In the genomic region with DNA sequence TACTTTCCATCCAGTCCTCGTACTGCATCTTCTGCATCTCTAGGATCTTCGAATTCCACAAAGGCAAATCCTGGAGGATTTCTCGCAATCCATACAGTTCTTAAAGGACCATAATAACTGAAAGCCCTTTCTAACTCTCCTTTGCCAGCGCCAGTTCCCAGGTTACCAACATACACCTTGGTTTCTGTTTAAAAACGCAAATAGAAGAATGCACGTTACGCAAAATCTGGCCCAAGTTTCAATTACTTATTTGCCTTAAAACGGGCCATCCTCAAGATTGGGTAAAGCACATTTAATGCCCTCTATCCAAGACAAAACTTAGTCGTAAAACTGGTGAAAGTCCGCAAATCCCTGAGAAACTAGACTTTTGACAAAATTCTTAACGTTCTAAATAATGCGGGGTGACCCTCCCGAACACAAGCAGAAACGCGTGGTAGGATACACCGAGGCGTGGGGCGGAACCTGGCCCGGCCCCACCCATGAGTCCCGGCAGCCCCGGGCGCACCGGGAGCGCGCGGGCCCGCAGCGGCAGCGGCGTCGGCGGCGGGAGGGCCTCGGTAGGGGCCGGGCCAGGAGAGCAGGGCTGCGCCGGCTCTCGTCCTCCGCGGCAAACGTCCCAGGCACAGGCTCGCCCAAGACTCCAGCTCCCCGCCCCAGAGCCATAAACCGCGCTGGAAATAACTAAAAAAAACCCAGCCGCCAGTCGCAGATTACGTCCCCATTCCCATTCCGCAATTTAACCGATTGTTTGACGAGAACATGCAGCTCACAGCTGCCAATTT, we compare ENCODE assay signal across 8 cellular contexts. TPM values are rescaled to one million over a fixed set of nuclear protein-coding genes. Genes with fewer than 3 reads are reported as not detected.
DNase-seq lines count a peak whose midpoint lies in the region; ATAC-seq lines count a peak whose summit lies in the region.

No MANE protein-coding gene starts in this region.

- H3K18ac ChIP-seq in mesenchymal stem cell (ENCODE audit: low read depth in 1 of 2, low read length in 2 of 2), result peak overlapping the region; percentile 10 to 90

- H3K4me3 ChIP-seq in HUES48 (ENCODE audit: low read depth, low read length), result peak overlapping the region; percentile 89
- peak overlapping the region; percentile 72 for H3K4me3 ChIP-seq in ectodermal cell (ENCODE audit: insufficient read depth, low read depth, low read length)
- peak overlapping the region; percentile 88 to 100 for H3K4me3 ChIP-seq in mesenchymal stem cell (ENCODE audit: insufficient read depth in 1 of 2, low read depth in 1 of 2, low read length in 2 of 2)

- H3K4ac ChIP-seq in mesenchymal stem cell (ENCODE audit: low read depth in 1 of 2, low read length in 2 of 2), result peak overlapping the region in 1 of 2 experiments; percentile 77

- H3K4me1 ChIP-seq in HUES48 (ENCODE audit: control insufficient read depth, insufficient read depth, low read length) (peaks cover 26% of the 10 kb centered on the region), ectodermal cell (ENCODE audit: control insufficient read depth, insufficient read depth, low read length) (peaks cover 19% of the 10 kb centered on the region), mesenchymal stem cell (ENCODE audit: control insufficient read depth, insufficient read depth, low read depth, low read length) (peaks cover 8% of the 10 kb centered on the region)

- H3K9me3 ChIP-seq in HUES48 (ENCODE audit: control insufficient read depth, insufficient read depth, low read length), result no peaks in the 10 kb centered on the region
- H3K9me3 ChIP-seq in ectodermal cell (ENCODE audit: control insufficient read depth, low read length), result no peaks in the 10 kb centered on the region
- no peaks in the 10 kb centered on the region for H3K9me3 ChIP-seq in mesenchymal stem cell (ENCODE audit: control insufficient read depth, low read length)

- WGBS in ectodermal cell, 2 experiments, result 1% methylated on average over 51 of the region's 51 CpGs
- 1% methylated on average over 50 of the region's 51 CpGs for WGBS in mesenchymal stem cell

- peak overlapping the region; percentile 71 for H2BK5ac ChIP-seq in mesenchymal stem cell (ENCODE audit: low read depth, low read length, poor library complexity, severe bottlenecking)

- no peak overlapping the region for H3K14ac ChIP-seq in mesenchymal stem cell (ENCODE audit: low read length in 2 of 2)

- no peak overlapping the region for H2BK15ac ChIP-seq in mesenchymal stem cell (ENCODE audit: low read depth, poor library complexity, severe bottlenecking)

- DNase-seq in COLO829 (ENCODE audit: low spot score), result peak; percentile 36
- DNase-seq in activated CD4-positive, alpha-beta T cell treated with anti-CD3 and anti-CD28 coated beads for 48 hours, result peak; percentile 56
- DNase-seq in mesenchymal stem cell, result no peak
- peak; percentile 25 to 34 for DNase-seq in stimulated activated CD8-positive, alpha-beta memory T cell treated with anti-CD3 and anti-CD28 coated beads, Interleukin-15, amount 100 ng/mL, for 48 hours (ENCODE audit: low read depth in 2 of 2)
- no peak for DNase-seq in foreskin melanocyte

- H3K4me2 ChIP-seq in mesenchymal stem cell (ENCODE audit: low read length, poor library complexity, severe bottlenecking), result peak overlapping the region; percentile 57

- H3K27ac ChIP-seq in HUES48 (ENCODE audit: low read depth, low read length) (peak overlapping the region; percentile 97), ectodermal cell (ENCODE audit: insufficient read depth, low read depth, low read length, poor library complexity, severe bottlenecking) (peak overlapping the region; percentile 85), mesenchymal stem cell (ENCODE audit: low read length, poor library complexity, severe bottlenecking) (peak overlapping the region; percentile 81)

- no peak overlapping the region for H2BK12ac ChIP-seq in mesenchymal stem cell (ENCODE audit: low read length in 2 of 2)

- no peaks in the 10 kb centered on the region for H3K27me3 ChIP-seq in HUES48 (ENCODE audit: control insufficient read depth, insufficient read depth, low read length)
- H3K27me3 ChIP-seq in ectodermal cell (ENCODE audit: control insufficient read depth, insufficient read depth, low read length, poor library complexity, severe bottlenecking), result no peaks in the 10 kb centered on the region
- no peaks in the 10 kb centered on the region for H3K27me3 ChIP-seq in mesenchymal stem cell (ENCODE audit: control insufficient read depth in 1 of 2, insufficient read depth in 1 of 2, low read length in 2 of 2)

- H2AK5ac ChIP-seq in mesenchymal stem cell (ENCODE audit: low read length, severe bottlenecking), result no peak overlapping the region

- ATAC-seq in GM19463 (IDR thresholded peaks at IDR 0.05; ENCODE audit: unreplicated experiment), result peak; percentile 40

- H3K9ac ChIP-seq in HUES48 (ENCODE audit: low read depth, low read length) (peak overlapping the region; percentile 99), mesenchymal stem cell (ENCODE audit: low read length) (peak overlapping the region; percentile 100)

- peak overlapping the region; percentile 43 for H2BK120ac ChIP-seq in mesenchymal stem cell (ENCODE audit: low read depth, low read length)

- H3K36me3 ChIP-seq in HUES48 (ENCODE audit: control insufficient read depth, insufficient read depth, low read length) (peaks cover 48% of the 10 kb centered on the region), ectodermal cell (ENCODE audit: control insufficient read depth, insufficient read depth, low read length) (peaks cover 40% of the 10 kb centered on the region), mesenchymal stem cell (ENCODE audit: control insufficient read depth in 1 of 2, insufficient read depth in 2 of 2, low read depth in 1 of 2, low read length in 2 of 2) (peaks cover 12 to 48% of the 10 kb centered on the region in 2 experiments)

- no peaks in the 10 kb centered on the region for H3K79me1 ChIP-seq in mesenchymal stem cell (replicated peaks; ENCODE audit: low read length, poor library complexity, severe bottlenecking)

- H4K91ac ChIP-seq in mesenchymal stem cell (ENCODE audit: low read length), result no peak overlapping the region

- peak overlapping the region; percentile 2 for H4K8ac ChIP-seq in mesenchymal stem cell (ENCODE audit: low read length)

- H3K23ac ChIP-seq in mesenchymal stem cell (ENCODE audit: low read length in 2 of 2), result peak overlapping the region in 1 of 2 experiments; percentile 42

- H2AFZ ChIP-seq in mesenchymal stem cell (ENCODE audit: low read depth, low read length), result no peak overlapping the region

RNA-seq across cellular contexts. Expression of a gene that starts 1.0 kb away (rescaled TPM):
- 337 TPM for polyA plus RNA-seq in ectodermal cell (2013, experiment 1 of 4)
- polyA plus RNA-seq in ectodermal cell (2013, experiment 2 of 4), result 365 TPM
- polyA plus RNA-seq in ectodermal cell (2013, experiment 3 of 4), result 357 TPM
- 354 TPM for polyA plus RNA-seq in ectodermal cell (2013, experiment 4 of 4)
- 99.0 TPM for polyA plus RNA-seq in mesenchymal stem cell (2013, experiment 1 of 2)
- polyA plus RNA-seq in mesenchymal stem cell (2013, experiment 2 of 2), result 108 TPM

RNA-seq across cellular contexts. Expression of a gene that starts 27.8 kb away (rescaled TPM):
- polyA plus RNA-seq in ectodermal cell (2013, experiment 1 of 4), result 14.2 TPM
- 12.9 TPM for polyA plus RNA-seq in ectodermal cell (2013, experiment 2 of 4)
- polyA plus RNA-seq in ectodermal cell (2013, experiment 3 of 4), result 12.8 TPM
- polyA plus RNA-seq in ectodermal cell (2013, experiment 4 of 4), result 12.5 TPM
- 7.1 TPM for polyA plus RNA-seq in mesenchymal stem cell (2013, experiment 1 of 2)
- 7.4 TPM for polyA plus RNA-seq in mesenchymal stem cell (2013, experiment 2 of 2)

Comparison
In these comparisons a context has a peak if more than half of its experiments do, and no peak if none do; other contexts are left out.
1. DNase-seq: peak in COLO829 (single experiment), activated CD4-positive, alpha-beta T cell treated with anti-CD3 and anti-CD28 coated beads for 48 hours (single experiment) and stimulated activated CD8-positive, alpha-beta memory T cell treated with anti-CD3 and anti-CD28 coated beads, Interleukin-15, amount 100 ng/mL, for 48 hours (2 of 2); none in mesenchymal stem cell (single experiment) and foreskin melanocyte (single experiment).
2. Peak in every context shown above with its lines, with median percentiles within 50 percentile points of each other: H3K27ac ChIP-seq and H3K4me3 ChIP-seq.